1 cellular context compared by ENCODE assay signal in the genomic region with DNA sequence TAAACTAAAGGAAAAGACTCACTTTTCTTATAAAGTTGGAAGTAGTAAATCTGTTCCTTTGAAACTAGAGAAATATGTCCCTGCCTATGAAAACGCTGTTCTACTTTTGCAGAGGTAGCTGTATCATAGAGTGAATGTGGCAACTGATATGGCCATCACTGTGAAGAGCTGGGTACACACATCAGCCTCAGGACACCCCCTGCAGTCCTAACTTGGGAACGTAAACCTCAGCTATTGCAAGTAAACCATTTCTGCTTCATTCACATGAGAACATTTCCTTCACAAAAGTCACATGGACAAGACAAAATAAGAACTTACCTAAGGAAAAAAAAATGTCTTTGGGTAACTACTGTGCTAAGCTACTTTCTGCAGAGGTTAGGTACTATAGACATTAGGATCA.
TF ChIP-seq lines count a peak whose summit lies in the region.

No MANE protein-coding gene starts in this region.

TF ChIP-seq in liver, 16 proteins besides CTCF, POLR2A, EP300 and RAD21 (continued from another document):
- TF ChIP-seq HNF4G (IDR thresholded peaks at IDR 0.05) (no peak), EGR1 (IDR thresholded peaks at IDR 0.05; ENCODE audit: low read depth in 2 of 2) (no peak)
